8 cellular contexts compared by ENCODE assay signal in the genomic region with DNA sequence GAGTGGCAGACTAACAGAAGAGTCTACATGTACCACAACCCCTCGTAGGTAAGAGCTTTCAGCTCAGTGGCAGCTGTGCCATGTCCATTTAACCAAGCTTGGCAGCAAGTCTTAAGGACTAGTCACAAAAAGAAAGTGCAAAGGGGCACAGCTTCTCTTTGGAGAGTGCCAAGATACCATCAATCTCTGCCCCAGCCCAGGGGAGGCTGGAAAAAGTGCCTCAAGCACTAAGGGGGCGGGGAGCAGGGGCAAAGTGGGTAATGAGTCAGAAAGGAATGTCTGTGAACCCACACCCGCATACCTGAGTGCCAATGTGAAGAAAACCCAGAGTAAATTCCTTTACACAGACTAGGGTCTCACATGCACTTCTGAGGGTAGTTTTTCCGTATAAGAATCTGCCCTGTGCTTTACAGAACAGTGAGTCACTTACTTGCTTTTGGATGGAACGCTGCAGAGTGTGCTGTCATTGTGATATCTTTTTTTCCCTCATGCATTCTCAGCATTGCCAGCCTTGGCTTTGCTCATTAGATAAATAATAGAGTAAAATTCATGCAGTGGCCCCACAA.
A peak's percentile ranks its signal among the peaks of the same experiment; 100 is the strongest.
DNase-seq lines count a peak whose midpoint lies in the region; ATAC-seq and TF ChIP-seq lines count a peak whose summit lies in the region.

No MANE protein-coding gene starts in this region.

- no peak overlapping the region for H3K27ac ChIP-seq in psoas muscle

- H3K9me3 ChIP-seq in psoas muscle, result no peaks in the 10 kb centered on the region

- TF ChIP-seq CTCF in psoas muscle (IDR thresholded peaks at IDR 0.05), result no peak

- peaks cover 0 to 37% (median 0%) of the 10 kb centered on the region in 3 donors for H3K27me3 ChIP-seq in psoas muscle (ENCODE audit: insufficient read depth in 3 of 3, low read length in 2 of 3)

- 27 to 36% (median 32%) methylated on average over 5 of the region's 5 CpGs for WGBS in psoas muscle, 3 donors

- peak; percentile 14 for DNase-seq in activated CD4-positive, CD25-positive, alpha-beta regulatory T cell treated with anti-CD3 and anti-CD28 coated beads, Interleukin-2, amount 50 U/mL, for 16 hours (ENCODE audit: low read depth, low spot score)
- DNase-seq in activated CD4-positive, CD25-positive, alpha-beta regulatory T cell treated with anti-CD3 and anti-CD28 coated beads, Interleukin-2, amount 50 U/mL, for 72 hours, result no peak
- DNase-seq in activated T-helper 9 cell treated with anti-CD3 and anti-CD28 coated beads, Interleukin-2, amount 50 U/mL, for 16 hours (ENCODE audit: low read depth), result peak; percentile 32
- DNase-seq in kidney tubule cell (ENCODE audit: low spot score) (peak; percentile 98), psoas muscle (no peak), inferior parietal cortex (ENCODE audit: extremely low spot score) (no peak)
- DNase-seq in stimulated activated naive CD8-positive, alpha-beta T cell treated with anti-CD3 and anti-CD28 coated beads, Interleukin-15, Interleukin-2, amounts not matched to agents 100 U/mL and 50 U/mL, for 24 hours, result peak; percentile 65

- H3K4me3 ChIP-seq in psoas muscle, result no peak overlapping the region

- ATAC-seq in stimulated activated naive CD8-positive, alpha-beta T cell treated with anti-CD3 and anti-CD28 coated beads, Interleukin-15, Interleukin-2, amounts not matched to agents 100 U/mL and 50 U/mL, for 24 hours, result peak; percentile 94
- ATAC-seq in HG03442 (IDR thresholded peaks at IDR 0.05; ENCODE audit: unreplicated experiment), result no peak
- no peak for ATAC-seq in psoas muscle

- H3K4me1 ChIP-seq in psoas muscle, result no peaks in the 10 kb centered on the region

- intact Hi-C loops in psoas muscle (cut with DNase I), result no loop called here

- H3K36me3 ChIP-seq in psoas muscle (ENCODE audit: insufficient read depth in 1 of 2, low read depth in 1 of 2), result no peaks in the 10 kb centered on the region

Comparison
In these comparisons a context has a peak if more than half of its experiments do, and no peak if none do; other contexts are left out.
1. DNase-seq: peak in activated CD4-positive, CD25-positive, alpha-beta regulatory T cell treated with anti-CD3 and anti-CD28 coated beads, Interleukin-2, amount 50 U/mL, for 16 hours (single experiment), activated T-helper 9 cell treated with anti-CD3 and anti-CD28 coated beads, Interleukin-2, amount 50 U/mL, for 16 hours (single experiment), kidney tubule cell (single experiment) and stimulated activated naive CD8-positive, alpha-beta T cell treated with anti-CD3 and anti-CD28 coated beads, Interleukin-15, Interleukin-2, amounts not matched to agents 100 U/mL and 50 U/mL, for 24 hours (single experiment); none in activated CD4-positive, CD25-positive, alpha-beta regulatory T cell treated with anti-CD3 and anti-CD28 coated beads, Interleukin-2, amount 50 U/mL, for 72 hours (single experiment), psoas muscle (0 of 2) and inferior parietal cortex (single experiment).